1 cellular context compared by ENCODE assay signal in genomic region chr11:74170694-74171629, GRCh38.
TF ChIP-seq lines count a peak whose summit lies in the region.

Gene C2CD3 (minus strand): TSS chr11:74171002. CDS start chr11:74170792, 210 bp downstream.
Gene PPME1 (plus strand): TSS chr11:74171289. CDS start chr11:74171422, 133 bp downstream.

TF ChIP-seq in HepG2, 621 proteins besides CTCF, POLR2A, EP300 and RAD21 (continued from another document and continues in another):
- TF ChIP-seq, protein P1, sequence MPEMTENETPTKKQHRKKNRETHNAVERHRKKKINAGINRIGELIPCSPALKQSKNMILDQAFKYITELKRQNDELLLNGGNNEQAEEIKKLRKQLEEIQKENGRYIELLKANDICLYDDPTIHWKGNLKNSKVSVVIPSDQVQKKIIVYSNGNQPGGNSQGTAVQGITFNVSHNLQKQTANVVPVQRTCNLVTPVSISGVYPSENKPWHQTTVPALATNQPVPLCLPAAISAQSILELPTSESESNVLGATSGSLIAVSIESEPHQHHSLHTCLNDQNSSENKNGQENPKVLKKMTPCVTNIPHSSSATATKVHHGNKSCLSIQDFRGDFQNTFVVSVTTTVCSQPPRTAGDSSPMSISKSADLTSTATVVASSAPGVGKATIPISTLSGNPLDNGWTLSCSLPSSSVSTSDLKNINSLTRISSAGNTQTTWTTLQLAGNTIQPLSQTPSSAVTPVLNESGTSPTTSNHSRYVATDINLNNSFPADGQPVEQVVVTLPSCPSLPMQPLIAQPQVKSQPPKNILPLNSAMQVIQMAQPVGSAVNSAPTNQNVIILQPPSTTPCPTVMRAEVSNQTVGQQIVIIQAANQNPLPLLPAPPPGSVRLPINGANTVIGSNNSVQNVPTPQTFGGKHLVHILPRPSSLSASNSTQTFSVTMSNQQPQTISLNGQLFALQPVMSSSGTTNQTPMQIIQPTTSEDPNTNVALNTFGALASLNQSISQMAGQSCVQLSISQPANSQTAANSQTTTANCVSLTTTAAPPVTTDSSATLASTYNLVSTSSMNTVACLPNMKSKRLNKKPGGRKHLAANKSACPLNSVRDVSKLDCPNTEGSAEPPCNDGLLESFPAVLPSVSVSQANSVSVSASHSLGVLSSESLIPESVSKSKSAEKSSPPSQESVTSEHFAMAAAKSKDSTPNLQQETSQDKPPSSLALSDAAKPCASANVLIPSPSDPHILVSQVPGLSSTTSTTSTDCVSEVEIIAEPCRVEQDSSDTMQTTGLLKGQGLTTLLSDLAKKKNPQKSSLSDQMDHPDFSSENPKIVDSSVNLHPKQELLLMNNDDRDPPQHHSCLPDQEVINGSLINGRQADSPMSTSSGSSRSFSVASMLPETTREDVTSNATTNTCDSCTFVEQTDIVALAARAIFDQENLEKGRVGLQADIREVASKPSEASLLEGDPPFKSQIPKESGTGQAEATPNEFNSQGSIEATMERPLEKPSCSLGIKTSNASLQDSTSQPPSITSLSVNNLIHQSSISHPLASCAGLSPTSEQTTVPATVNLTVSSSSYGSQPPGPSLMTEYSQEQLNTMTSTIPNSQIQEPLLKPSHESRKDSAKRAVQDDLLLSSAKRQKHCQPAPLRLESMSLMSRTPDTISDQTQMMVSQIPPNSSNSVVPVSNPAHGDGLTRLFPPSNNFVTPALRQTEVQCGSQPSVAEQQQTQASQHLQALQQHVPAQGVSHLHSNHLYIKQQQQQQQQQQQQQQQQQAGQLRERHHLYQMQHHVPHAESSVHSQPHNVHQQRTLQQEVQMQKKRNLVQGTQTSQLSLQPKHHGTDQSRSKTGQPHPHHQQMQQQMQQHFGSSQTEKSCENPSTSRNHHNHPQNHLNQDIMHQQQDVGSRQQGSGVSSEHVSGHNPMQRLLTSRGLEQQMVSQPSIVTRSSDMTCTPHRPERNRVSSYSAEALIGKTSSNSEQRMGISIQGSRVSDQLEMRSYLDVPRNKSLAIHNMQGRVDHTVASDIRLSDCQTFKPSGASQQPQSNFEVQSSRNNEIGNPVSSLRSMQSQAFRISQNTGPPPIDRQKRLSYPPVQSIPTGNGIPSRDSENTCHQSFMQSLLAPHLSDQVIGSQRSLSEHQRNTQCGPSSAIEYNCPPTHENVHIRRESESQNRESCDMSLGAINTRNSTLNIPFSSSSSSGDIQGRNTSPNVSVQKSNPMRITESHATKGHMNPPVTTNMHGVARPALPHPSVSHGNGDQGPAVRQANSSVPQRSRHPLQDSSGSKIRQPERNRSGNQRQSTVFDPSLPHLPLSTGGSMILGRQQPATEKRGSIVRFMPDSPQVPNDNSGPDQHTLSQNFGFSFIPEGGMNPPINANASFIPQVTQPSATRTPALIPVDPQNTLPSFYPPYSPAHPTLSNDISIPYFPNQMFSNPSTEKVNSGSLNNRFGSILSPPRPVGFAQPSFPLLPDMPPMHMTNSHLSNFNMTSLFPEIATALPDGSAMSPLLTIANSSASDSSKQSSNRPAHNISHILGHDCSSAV (CRISPR knock-in tag; IDR thresholded peaks at IDR 0.05; ENCODE audit: borderline replicate concordance), result no peak
- peak; percentile 80 for TF ChIP-seq MIER2 (CRISPR knock-in tag; IDR thresholded peaks at IDR 0.05)
- no peak for TF ChIP-seq FOXA1 (IDR thresholded peaks at IDR 0.05)
- peak; percentile 73; the same call in 1 of the 2 replicates for TF ChIP-seq FOXA1 (CRISPR knock-in tag; IDR thresholded peaks at IDR 0.05)
- peak; percentile 78 for TF ChIP-seq TBX2 (CRISPR knock-in tag; IDR thresholded peaks at IDR 0.05; ENCODE audit: borderline replicate concordance)
- TF ChIP-seq ZNF670 (CRISPR knock-in tag; IDR thresholded peaks at IDR 0.05; ENCODE audit: borderline replicate concordance), result peak; percentile 90
- TF ChIP-seq PATZ1 (CRISPR knock-in tag; IDR thresholded peaks at IDR 0.05), result peak; percentile 52; the same call in 1 of the 2 replicates
- TF ChIP-seq CAMTA2 (CRISPR knock-in tag; IDR thresholded peaks at IDR 0.05; ENCODE audit: borderline replicate concordance), result no peak; the same call in 1 of the 2 replicates
- no peak for TF ChIP-seq NFIB (CRISPR knock-in tag; IDR thresholded peaks at IDR 0.05; ENCODE audit: borderline replicate concordance)
- TF ChIP-seq, protein P2, sequence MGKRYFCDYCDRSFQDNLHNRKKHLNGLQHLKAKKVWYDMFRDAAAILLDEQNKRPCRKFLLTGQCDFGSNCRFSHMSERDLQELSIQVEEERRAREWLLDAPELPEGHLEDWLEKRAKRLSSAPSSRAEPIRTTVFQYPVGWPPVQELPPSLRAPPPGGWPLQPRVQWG (CRISPR knock-in tag; IDR thresholded peaks at IDR 0.05; ENCODE audit: borderline replicate concordance, low read depth), result no peak
- TF ChIP-seq, protein P3, sequence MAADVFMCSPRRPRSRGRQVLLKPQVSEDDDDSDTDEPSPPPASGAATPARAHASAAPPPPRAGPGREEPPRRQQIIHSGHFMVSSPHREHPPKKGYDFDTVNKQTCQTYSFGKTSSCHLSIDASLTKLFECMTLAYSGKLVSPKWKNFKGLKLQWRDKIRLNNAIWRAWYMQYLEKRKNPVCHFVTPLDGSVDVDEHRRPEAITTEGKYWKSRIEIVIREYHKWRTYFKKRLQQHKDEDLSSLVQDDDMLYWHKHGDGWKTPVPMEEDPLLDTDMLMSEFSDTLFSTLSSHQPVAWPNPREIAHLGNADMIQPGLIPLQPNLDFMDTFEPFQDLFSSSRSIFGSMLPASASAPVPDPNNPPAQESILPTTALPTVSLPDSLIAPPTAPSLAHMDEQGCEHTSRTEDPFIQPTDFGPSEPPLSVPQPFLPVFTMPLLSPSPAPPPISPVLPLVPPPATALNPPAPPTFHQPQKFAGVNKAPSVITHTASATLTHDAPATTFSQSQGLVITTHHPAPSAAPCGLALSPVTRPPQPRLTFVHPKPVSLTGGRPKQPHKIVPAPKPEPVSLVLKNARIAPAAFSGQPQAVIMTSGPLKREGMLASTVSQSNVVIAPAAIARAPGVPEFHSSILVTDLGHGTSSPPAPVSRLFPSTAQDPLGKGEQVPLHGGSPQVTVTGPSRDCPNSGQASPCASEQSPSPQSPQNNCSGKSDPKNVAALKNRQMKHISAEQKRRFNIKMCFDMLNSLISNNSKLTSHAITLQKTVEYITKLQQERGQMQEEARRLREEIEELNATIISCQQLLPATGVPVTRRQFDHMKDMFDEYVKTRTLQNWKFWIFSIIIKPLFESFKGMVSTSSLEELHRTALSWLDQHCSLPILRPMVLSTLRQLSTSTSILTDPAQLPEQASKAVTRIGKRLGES (CRISPR knock-in tag; IDR thresholded peaks at IDR 0.05; ENCODE audit: borderline replicate concordance), result no peak
- TF ChIP-seq ZNF556 (CRISPR knock-in tag; IDR thresholded peaks at IDR 0.05; ENCODE audit: borderline replicate concordance), result peak; percentile 96
- TF ChIP-seq ZNF557 (CRISPR knock-in tag; IDR thresholded peaks at IDR 0.05), result no peak
- peak; percentile 62 for TF ChIP-seq CBX1 (IDR thresholded peaks at IDR 0.05; ENCODE audit: low read depth)
- TF ChIP-seq MAFF (IDR thresholded peaks at IDR 0.05; ENCODE audit: low read depth, low read length), result no peak
- TF ChIP-seq HOMEZ (CRISPR knock-in tag; IDR thresholded peaks at IDR 0.05; ENCODE audit: low read depth), result no peak
- TF ChIP-seq ZNF558 (CRISPR knock-in tag; IDR thresholded peaks at IDR 0.05; ENCODE audit: borderline replicate concordance), result 0 out of 2 replicates have a peak, but pooled peaks have one; percentile 25
- peak; percentile 70; the same call in 1 of the 2 replicates for TF ChIP-seq KDM5A (IDR thresholded peaks at IDR 0.05; ENCODE audit: borderline replicate concordance, low read length)
- TF ChIP-seq ARNT (IDR thresholded peaks at IDR 0.05), result no peak
- TF ChIP-seq NPAS2 (CRISPR knock-in tag; IDR thresholded peaks at IDR 0.05; ENCODE audit: borderline replicate concordance), result no peak
- TF ChIP-seq, protein P4, sequence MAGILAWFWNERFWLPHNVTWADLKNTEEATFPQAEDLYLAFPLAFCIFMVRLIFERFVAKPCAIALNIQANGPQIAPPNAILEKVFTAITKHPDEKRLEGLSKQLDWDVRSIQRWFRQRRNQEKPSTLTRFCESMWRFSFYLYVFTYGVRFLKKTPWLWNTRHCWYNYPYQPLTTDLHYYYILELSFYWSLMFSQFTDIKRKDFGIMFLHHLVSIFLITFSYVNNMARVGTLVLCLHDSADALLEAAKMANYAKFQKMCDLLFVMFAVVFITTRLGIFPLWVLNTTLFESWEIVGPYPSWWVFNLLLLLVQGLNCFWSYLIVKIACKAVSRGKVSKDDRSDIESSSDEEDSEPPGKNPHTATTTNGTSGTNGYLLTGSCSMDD (CRISPR knock-in tag; IDR thresholded peaks at IDR 0.05), result no peak
- peak; percentile 93; the same call in 1 of the 2 replicates for TF ChIP-seq BRCA1 (CRISPR knock-in tag; IDR thresholded peaks at IDR 0.05)
- peak; percentile 55; the same call in 1 of the 2 replicates for TF ChIP-seq GZF1 (CRISPR knock-in tag; IDR thresholded peaks at IDR 0.05)
- TF ChIP-seq ZNF770 (CRISPR knock-in tag; IDR thresholded peaks at IDR 0.05), result peak; percentile 41
- no peak for TF ChIP-seq THRA (CRISPR knock-in tag; IDR thresholded peaks at IDR 0.05; ENCODE audit: borderline replicate concordance)
- no peak for TF ChIP-seq JDP2 (CRISPR knock-in tag; IDR thresholded peaks at IDR 0.05; ENCODE audit: borderline replicate concordance)
- TF ChIP-seq PPARG (CRISPR knock-in tag; conservative IDR thresholded peaks at IDR 0.05), result peak; percentile 43; the same call in 1 of the 2 replicates
- TF ChIP-seq SAFB2 (CRISPR knock-in tag; IDR thresholded peaks at IDR 0.05; ENCODE audit: borderline replicate concordance, low read depth), result 0 out of 2 replicates have a peak, but pooled peaks have one; percentile 58
- peak; percentile 77; the same call in 1 of the 2 replicates for TF ChIP-seq ZNF124 (CRISPR knock-in tag; IDR thresholded peaks at IDR 0.05)
- no peak for TF ChIP-seq TCF12 (IDR thresholded peaks at IDR 0.05)
- no peak for TF ChIP-seq TCF12 (CRISPR knock-in tag; IDR thresholded peaks at IDR 0.05)
- TF ChIP-seq, protein P5, sequence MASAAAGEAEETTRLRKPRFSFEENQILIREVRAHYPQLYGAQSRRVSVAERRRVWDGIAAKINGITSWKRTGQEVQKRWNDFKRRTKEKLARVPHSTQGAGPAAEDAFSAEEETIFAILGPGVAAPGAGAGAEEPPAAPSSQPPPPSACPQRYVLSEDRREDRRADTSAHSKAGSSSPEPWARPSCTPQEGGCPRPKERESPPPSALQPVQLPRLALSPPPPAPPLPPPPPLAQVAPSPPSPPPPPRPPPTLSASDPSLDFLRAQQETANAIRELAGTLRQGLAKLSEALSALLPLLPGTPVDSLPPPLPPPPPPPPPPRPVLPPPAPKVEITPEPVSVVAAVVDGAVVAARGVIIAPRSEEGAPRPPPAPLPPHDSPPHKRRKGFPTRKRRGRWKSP (CRISPR knock-in tag; IDR thresholded peaks at IDR 0.05), result peak; percentile 81
- TF ChIP-seq CREM (IDR thresholded peaks at IDR 0.05), result peak; percentile 95
- no peak for TF ChIP-seq CREM (CRISPR knock-in tag; IDR thresholded peaks at IDR 0.05)
- no peak for TF ChIP-seq FLYWCH1 (CRISPR knock-in tag; IDR thresholded peaks at IDR 0.05)
